ENCODE assay signal across 34 cellular contexts in genomic region chr17:39968731-39969130, GRCh38. TPM values are rescaled to one million over a fixed set of nuclear protein-coding genes. Genes with fewer than 3 reads are reported as not detected.
"Had no signal": no experiment of that assay in that cellular context is flagged by ENCODE, and none has a peak within 500 bp of the region (broad histone marks: within the 10 kb centered on the region; RNA-seq: fewer than 3 reads in every experiment).

No MANE protein-coding gene starts in this region.

- H3K27ac Mint-ChIP-seq: activated B cell treated with CpG ODN at 0.5 μM for 24 hours; activated CD8-positive, alpha-beta T cell treated with anti-CD3 and anti-CD28 coated beads for 36 hours; activated naive CD4-positive, alpha-beta T cell treated with anti-CD3 and anti-CD28 coated beads, Interleukin-2, amount 50 U/mL, for 72 hours; activated naive CD8-positive, alpha-beta T cell treated with anti-CD3 and anti-CD28 coated beads, Interleukin-2, amount 10 ng/mL, durations not matched to agents 7 days and 5 days; activated T-helper 17 cell treated with anti-CD3 and anti-CD28 coated beads, Interleukin-2, amount 50 U/mL, for 72 hours; T-cell had no signal

- H3K9me3 Mint-ChIP-seq: activated B cell treated with CpG ODN at 0.5 μM for 24 hours; activated CD8-positive, alpha-beta T cell treated with anti-CD3 and anti-CD28 coated beads for 36 hours; activated naive CD4-positive, alpha-beta T cell treated with anti-CD3 and anti-CD28 coated beads, Interleukin-2, amount 50 U/mL, for 72 hours; activated naive CD8-positive, alpha-beta T cell treated with anti-CD3 and anti-CD28 coated beads, Interleukin-2, amount 10 ng/mL, durations not matched to agents 7 days and 5 days; activated T-cell treated with anti-CD3 and anti-CD28 coated beads, Interleukin-2, amount 50 U/mL, for 4 hours; activated T-helper 17 cell treated with anti-CD3 and anti-CD28 coated beads, Interleukin-2, amount 50 U/mL, for 72 hours; central memory CD8-positive, alpha-beta T cell; effector memory CD8-positive, alpha-beta T cell; T-cell had no signal

- H3K27me3 ChIP-seq: ascending aorta, brain microvascular endothelial cell, foreskin keratinocyte had no signal

- ATAC-seq: activated CD4-positive, CD25-positive, alpha-beta regulatory T cell treated with anti-CD3 and anti-CD28 coated beads, Interleukin-2, amount 50 U/mL, for 24 hours; activated CD8-positive, alpha-beta T cell treated with anti-CD3 and anti-CD28 coated beads for 36 hours; activated naive CD4-positive, alpha-beta T cell treated with anti-CD3 and anti-CD28 coated beads, Interleukin-2, amount 50 U/mL, for 72 hours; activated T-cell treated with anti-CD3 and anti-CD28 coated beads, Interleukin-2, amount 50 U/mL, for 4 hours; activated T-helper 17 cell treated with anti-CD3 and anti-CD28 coated beads, Interleukin-2, amount 50 U/mL, for 72 hours; effector memory CD8-positive, alpha-beta T cell; foreskin keratinocyte; gastrocnemius medialis; heart left ventricle; T-cell had no signal

- DNase-seq: activated B cell treated with CpG ODN at 0.5 μM for 24 hours; activated CD4-positive, alpha-beta T cell treated with anti-CD3 and anti-CD28 coated beads for 48 hours; activated CD4-positive, alpha-beta T cell treated with anti-CD3 and anti-CD28 coated beads, Interleukin-2, amount 50 U/mL, for 1 hour; activated CD4-positive, alpha-beta T cell treated with anti-CD3 and anti-CD28 coated beads, Interleukin-2, amount 50 U/mL, for 48 hours; activated CD8-positive, alpha-beta memory T cell treated with anti-CD3 and anti-CD28 coated beads for 24 hours; activated CD8-positive, alpha-beta T cell treated with anti-CD3 and anti-CD28 coated beads for 36 hours; activated effector memory CD4-positive, alpha-beta T cell treated with Interleukin-2 at 50 U/mL for 16 hours; activated gamma-delta T cell treated with Interleukin-2 at 50 U/mL for 16 hours; activated naive CD4-positive, alpha-beta T cell treated with Interleukin-2 at 50 U/mL for 16 hours; activated naive CD8-positive, alpha-beta T cell treated with anti-CD3 and anti-CD28 coated beads, Interleukin-2, amount 10 ng/mL, durations not matched to agents 7 days and 5 days; activated T-cell treated with anti-CD3 and anti-CD28 coated beads, Interleukin-2, amount 50 U/mL, for 4 hours; brain microvascular endothelial cell; dermis blood vessel endothelial cell; effector CD4-positive, alpha-beta T cell; effector memory CD8-positive, alpha-beta T cell; erythroblast; foreskin keratinocyte; gastrocnemius medialis; glutamatergic neuron; heart left ventricle; T-cell; T1000; WERI-Rb-1 had no signal

- H3K4me3 ChIP-seq: ascending aorta, coronary artery, esophagus muscularis mucosa, gastrocnemius medialis, heart left ventricle had no signal

- H3K4me3 Mint-ChIP-seq: activated B cell treated with CpG ODN at 0.5 μM for 24 hours; activated CD8-positive, alpha-beta T cell treated with anti-CD3 and anti-CD28 coated beads for 36 hours; activated naive CD8-positive, alpha-beta T cell treated with anti-CD3 and anti-CD28 coated beads, Interleukin-2, amount 10 ng/mL, durations not matched to agents 7 days and 5 days; activated T-cell treated with anti-CD3 and anti-CD28 coated beads, Interleukin-2, amount 50 U/mL, for 4 hours; activated T-helper 17 cell treated with anti-CD3 and anti-CD28 coated beads, Interleukin-2, amount 50 U/mL, for 72 hours; central memory CD8-positive, alpha-beta T cell; effector memory CD8-positive, alpha-beta T cell; T-cell had no signal

- H3K9me3 ChIP-seq: ascending aorta, esophagus muscularis mucosa, gastrocnemius medialis, heart left ventricle had no signal

- H3K27ac ChIP-seq: ascending aorta, brain microvascular endothelial cell, esophagus muscularis mucosa, foreskin keratinocyte, gastrocnemius medialis, WERI-Rb-1 had no signal

- H3K4me1 ChIP-seq: ascending aorta, esophagus muscularis mucosa, gastrocnemius medialis had no signal

- H3K36me3 Mint-ChIP-seq: activated naive CD4-positive, alpha-beta T cell treated with anti-CD3 and anti-CD28 coated beads, Interleukin-2, amount 50 U/mL, for 72 hours; activated naive CD8-positive, alpha-beta T cell treated with anti-CD3 and anti-CD28 coated beads, Interleukin-2, amount 10 ng/mL, durations not matched to agents 7 days and 5 days; T-cell had no signal

- FAIRE-seq: bronchial epithelial cell had no signal

- H3K36me3 ChIP-seq: ascending aorta, brain microvascular endothelial cell, esophagus muscularis mucosa, gastrocnemius medialis, heart left ventricle, WERI-Rb-1 had no signal

RNA-seq across cellular contexts. Expression of gene GSDMA, which starts 5.9 kb away (rescaled TPM):
- total RNA-seq: activated B cell treated with CpG ODN at 0.5 μM for 24 hours, ascending aorta, cerebellum, dermis blood vessel endothelial cell had no signal

RNA-seq across cellular contexts. Expression of gene LRRC3C, which starts 41.2 kb away (rescaled TPM):
- total RNA-seq: activated B cell treated with CpG ODN at 0.5 μM for 24 hours; activated CD8-positive, alpha-beta T cell treated with anti-CD3 and anti-CD28 coated beads for 36 hours; activated naive CD4-positive, alpha-beta T cell treated with anti-CD3 and anti-CD28 coated beads, Interleukin-2, amount 50 U/mL, for 72 hours; activated naive CD8-positive, alpha-beta T cell treated with anti-CD3 and anti-CD28 coated beads, Interleukin-2, amount 10 ng/mL, durations not matched to agents 7 days and 5 days; activated T-cell treated with anti-CD3 and anti-CD28 coated beads, Interleukin-2, amount 50 U/mL, for 4 hours; activated T-helper 17 cell treated with anti-CD3 and anti-CD28 coated beads, Interleukin-2, amount 50 U/mL, for 72 hours; ascending aorta; bronchial epithelial cell; cardiac septum; cerebellum; dermis blood vessel endothelial cell; esophagus muscularis mucosa; foreskin keratinocyte; gastrocnemius medialis; heart left ventricle; T-cell; T-helper 2 cell treated with Interferon-gamma antibody and Interleukin-4, amounts not matched to agents 100 ng/mL and 5 ng/mL, for 36 hours had no signal
- polyA plus RNA-seq: foreskin keratinocyte, heart left ventricle had no signal

RNA-seq across cellular contexts. Expression of gene CSF3, which starts 46.5 kb away (rescaled TPM):
- total RNA-seq: activated B cell treated with CpG ODN at 0.5 μM for 24 hours; activated CD8-positive, alpha-beta T cell treated with anti-CD3 and anti-CD28 coated beads for 36 hours; activated naive CD4-positive, alpha-beta T cell treated with anti-CD3 and anti-CD28 coated beads, Interleukin-2, amount 50 U/mL, for 72 hours; activated naive CD8-positive, alpha-beta T cell treated with anti-CD3 and anti-CD28 coated beads, Interleukin-2, amount 10 ng/mL, durations not matched to agents 7 days and 5 days; activated T-cell treated with anti-CD3 and anti-CD28 coated beads, Interleukin-2, amount 50 U/mL, for 4 hours; activated T-helper 17 cell treated with anti-CD3 and anti-CD28 coated beads, Interleukin-2, amount 50 U/mL, for 72 hours; cardiac septum; T-cell; T-helper 2 cell treated with Interferon-gamma antibody and Interleukin-4, amounts not matched to agents 100 ng/mL and 5 ng/mL, for 36 hours had no signal
